In the genomic region with DNA sequence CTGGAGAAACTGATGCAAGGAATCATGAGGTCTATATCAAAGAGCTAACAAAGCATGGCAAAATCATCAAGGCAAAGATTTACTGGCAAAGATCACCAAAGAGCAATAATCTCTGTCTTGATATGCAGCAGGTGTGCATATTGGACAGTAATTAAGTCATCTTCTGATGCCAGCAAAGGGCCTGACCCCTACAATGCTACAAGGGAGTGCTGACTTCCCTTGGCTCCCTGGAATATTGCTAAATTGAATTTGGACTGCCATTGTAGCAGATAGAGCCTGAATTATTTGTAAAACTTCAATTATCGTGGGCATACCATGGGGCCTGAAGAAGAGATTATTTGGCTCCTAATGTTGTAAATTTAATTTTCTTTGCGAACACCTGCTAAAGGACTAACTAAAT, we compare ENCODE assay signal across 33 cellular contexts.
"Had no signal": no experiment of that assay in that cellular context is flagged by ENCODE, and none has a peak within 500 bp of the region (broad histone marks: within the 10 kb centered on the region; RNA-seq: fewer than 3 reads in every experiment).

No MANE protein-coding gene starts in this region.

- H3K4me1 ChIP-seq: adrenal gland, ascending aorta, body of pancreas, breast epithelium had no signal

- H3K36me3 ChIP-seq: adrenal gland, ascending aorta, brain microvascular endothelial cell, breast epithelium, cardiac muscle cell had no signal

- ATAC-seq: activated naive CD4-positive, alpha-beta T cell treated with anti-CD3 and anti-CD28 coated beads, Interleukin-2, amount 50 U/mL, for 72 hours; activated naive CD8-positive, alpha-beta T cell treated with anti-CD3 and anti-CD28 coated beads, Interleukin-2, amount 50 U/mL, for 24 hours; activated T-cell treated with anti-CD3 and anti-CD28 coated beads, Interleukin-2, amount 50 U/mL, for 4 hours; activated T-cell treated with anti-CD3 and anti-CD28 coated beads, Interleukin-2, amount 50 U/mL, for 72 hours; activated T-helper 17 cell treated with anti-CD3 and anti-CD28 coated beads, Interleukin-2, amount 50 U/mL, for 72 hours; body of pancreas had no signal

- H3K27ac ChIP-seq: adrenal gland, ascending aorta, body of pancreas, brain microvascular endothelial cell, breast epithelium, cardiac muscle cell had no signal

- H3K4me3 ChIP-seq: adrenal gland, ascending aorta, body of pancreas, breast epithelium, cardiac muscle cell had no signal

- H3K27me3 ChIP-seq: adrenal gland, ascending aorta, body of pancreas, brain microvascular endothelial cell, breast epithelium, cardiac muscle cell had no signal

- FAIRE-seq: astrocyte, bronchial epithelial cell had no signal

- H3K9me3 ChIP-seq: adrenal gland, ascending aorta, body of pancreas, breast epithelium had no signal

- DNase-seq: activated effector memory CD4-positive, alpha-beta T cell treated with anti-CD3 and anti-CD28 coated beads, Interleukin-2, amount 50 U/mL, for 16 hours; activated effector memory CD4-positive, alpha-beta T cell treated with Interleukin-2 at 50 U/mL for 16 hours; activated gamma-delta T cell; activated gamma-delta T cell treated with Interleukin-2 at 50 U/mL for 16 hours; activated naive CD4-positive, alpha-beta T cell; activated naive CD4-positive, alpha-beta T cell treated with anti-CD3 and anti-CD28 coated beads for 36 hours; activated naive CD4-positive, alpha-beta T cell treated with anti-CD3 and anti-CD28 coated beads, Interleukin-2, amount 10 ng/mL, durations not matched to agents 7 days and 5 days; activated naive CD4-positive, alpha-beta T cell treated with anti-CD3 and anti-CD28 coated beads, Interleukin-2, amount 50 U/mL, for 16 hours; activated naive CD4-positive, alpha-beta T cell treated with Interleukin-2 at 50 U/mL for 16 hours; activated naive CD8-positive, alpha-beta T cell treated with anti-CD3 and anti-CD28 coated beads for 36 hours; activated naive CD8-positive, alpha-beta T cell treated with anti-CD3 and anti-CD28 coated beads, Interleukin-2, amount 10 ng/mL, durations not matched to agents 7 days and 5 days; activated naive CD8-positive, alpha-beta T cell treated with anti-CD3 and anti-CD28 coated beads, Interleukin-2, amount 50 U/mL, for 24 hours; activated T-cell treated with anti-CD3 and anti-CD28 coated beads, Interleukin-2, amount 50 U/mL, for 24 hours; activated T-cell treated with anti-CD3 and anti-CD28 coated beads, Interleukin-2, amount 50 U/mL, for 4 hours; activated T-cell treated with anti-CD3 and anti-CD28 coated beads, Interleukin-2, amount 50 U/mL, for 48 hours; activated T-cell treated with anti-CD3 and anti-CD28 coated beads, Interleukin-2, amount 50 U/mL, for 72 hours; adrenal gland; amniotic stem cell; amygdala; anterior cingulate cortex; aorta; body of pancreas; brain microvascular endothelial cell; caudate nucleus; central memory CD4-positive, alpha-beta T cell; cerebellar nuclear complex had no signal
